ENCODE assay signal across 1 cellular context in the genomic region with DNA sequence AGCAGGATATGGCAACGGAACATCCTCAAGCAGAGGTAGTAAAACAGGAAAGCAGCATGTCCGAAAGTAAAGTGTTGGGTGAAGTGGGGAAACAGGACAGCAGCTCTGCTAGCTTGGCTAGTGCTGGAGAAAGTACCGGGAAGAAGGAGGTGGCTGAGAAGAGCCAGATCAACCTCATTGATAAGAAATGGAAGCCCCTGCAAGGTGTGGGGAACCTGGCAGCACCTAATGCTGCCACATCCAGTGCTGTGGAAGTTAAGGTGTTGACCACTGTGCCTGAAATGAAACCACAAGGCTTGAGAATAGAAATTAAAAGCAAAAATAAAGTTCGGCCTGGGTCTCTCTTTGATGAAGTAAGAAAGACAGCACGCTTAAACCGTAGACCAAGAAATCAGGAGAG.
TF ChIP-seq lines count a peak whose summit lies in the region.

No MANE protein-coding gene starts in this region.

TF ChIP-seq in GM12878, 131 proteins besides CTCF, POLR2A, EP300 and RAD21:
- no peak for TF ChIP-seq NR2F1 (conservative IDR thresholded peaks at IDR 0.05)
- TF ChIP-seq, protein P1, sequence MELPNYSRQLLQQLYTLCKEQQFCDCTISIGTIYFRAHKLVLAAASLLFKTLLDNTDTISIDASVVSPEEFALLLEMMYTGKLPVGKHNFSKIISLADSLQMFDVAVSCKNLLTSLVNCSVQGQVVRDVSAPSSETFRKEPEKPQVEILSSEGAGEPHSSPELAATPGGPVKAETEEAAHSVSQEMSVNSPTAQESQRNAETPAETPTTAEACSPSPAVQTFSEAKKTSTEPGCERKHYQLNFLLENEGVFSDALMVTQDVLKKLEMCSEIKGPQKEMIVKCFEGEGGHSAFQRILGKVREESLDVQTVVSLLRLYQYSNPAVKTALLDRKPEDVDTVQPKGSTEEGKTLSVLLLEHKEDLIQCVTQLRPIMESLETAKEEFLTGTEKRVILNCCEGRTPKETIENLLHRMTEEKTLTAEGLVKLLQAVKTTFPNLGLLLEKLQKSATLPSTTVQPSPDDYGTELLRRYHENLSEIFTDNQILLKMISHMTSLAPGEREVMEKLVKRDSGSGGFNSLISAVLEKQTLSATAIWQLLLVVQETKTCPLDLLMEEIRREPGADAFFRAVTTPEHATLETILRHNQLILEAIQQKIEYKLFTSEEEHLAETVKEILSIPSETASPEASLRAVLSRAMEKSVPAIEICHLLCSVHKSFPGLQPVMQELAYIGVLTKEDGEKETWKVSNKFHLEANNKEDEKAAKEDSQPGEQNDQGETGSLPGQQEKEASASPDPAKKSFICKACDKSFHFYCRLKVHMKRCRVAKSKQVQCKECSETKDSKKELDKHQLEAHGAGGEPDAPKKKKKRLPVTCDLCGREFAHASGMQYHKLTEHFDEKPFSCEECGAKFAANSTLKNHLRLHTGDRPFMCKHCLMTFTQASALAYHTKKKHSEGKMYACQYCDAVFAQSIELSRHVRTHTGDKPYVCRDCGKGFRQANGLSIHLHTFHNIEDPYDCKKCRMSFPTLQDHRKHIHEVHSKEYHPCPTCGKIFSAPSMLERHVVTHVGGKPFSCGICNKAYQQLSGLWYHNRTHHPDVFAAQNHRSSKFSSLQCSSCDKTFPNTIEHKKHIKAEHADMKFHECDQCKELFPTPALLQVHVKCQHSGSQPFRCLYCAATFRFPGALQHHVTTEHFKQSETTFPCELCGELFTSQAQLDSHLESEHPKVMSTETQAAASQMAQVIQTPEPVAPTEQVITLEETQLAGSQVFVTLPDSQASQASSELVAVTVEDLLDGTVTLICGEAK (IDR thresholded peaks at IDR 0.05; ENCODE audit: borderline replicate concordance) = no peak
- no peak for TF ChIP-seq CHD1 (IDR thresholded peaks at IDR 0.05; ENCODE audit: low read depth, low read length)
- no peak for TF ChIP-seq CHD4 (IDR thresholded peaks at IDR 0.05)
- no peak for TF ChIP-seq MEF2A (IDR thresholded peaks at IDR 0.05; ENCODE audit: insufficient read depth, low read depth, low read length)
- TF ChIP-seq MXI1 (IDR thresholded peaks at IDR 0.05; ENCODE audit: low read depth, low read length) = no peak
- TF ChIP-seq, protein P2, sequence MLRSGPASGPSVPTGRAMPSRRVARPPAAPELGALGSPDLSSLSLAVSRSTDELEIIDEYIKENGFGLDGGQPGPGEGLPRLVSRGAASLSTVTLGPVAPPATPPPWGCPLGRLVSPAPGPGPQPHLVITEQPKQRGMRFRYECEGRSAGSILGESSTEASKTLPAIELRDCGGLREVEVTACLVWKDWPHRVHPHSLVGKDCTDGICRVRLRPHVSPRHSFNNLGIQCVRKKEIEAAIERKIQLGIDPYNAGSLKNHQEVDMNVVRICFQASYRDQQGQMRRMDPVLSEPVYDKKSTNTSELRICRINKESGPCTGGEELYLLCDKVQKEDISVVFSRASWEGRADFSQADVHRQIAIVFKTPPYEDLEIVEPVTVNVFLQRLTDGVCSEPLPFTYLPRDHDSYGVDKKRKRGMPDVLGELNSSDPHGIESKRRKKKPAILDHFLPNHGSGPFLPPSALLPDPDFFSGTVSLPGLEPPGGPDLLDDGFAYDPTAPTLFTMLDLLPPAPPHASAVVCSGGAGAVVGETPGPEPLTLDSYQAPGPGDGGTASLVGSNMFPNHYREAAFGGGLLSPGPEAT (IDR thresholded peaks at IDR 0.05; ENCODE audit: low read depth) = no peak
- TF ChIP-seq MTA2 (IDR thresholded peaks at IDR 0.05; ENCODE audit: low read depth) = no peak
- TF ChIP-seq, protein P3, sequence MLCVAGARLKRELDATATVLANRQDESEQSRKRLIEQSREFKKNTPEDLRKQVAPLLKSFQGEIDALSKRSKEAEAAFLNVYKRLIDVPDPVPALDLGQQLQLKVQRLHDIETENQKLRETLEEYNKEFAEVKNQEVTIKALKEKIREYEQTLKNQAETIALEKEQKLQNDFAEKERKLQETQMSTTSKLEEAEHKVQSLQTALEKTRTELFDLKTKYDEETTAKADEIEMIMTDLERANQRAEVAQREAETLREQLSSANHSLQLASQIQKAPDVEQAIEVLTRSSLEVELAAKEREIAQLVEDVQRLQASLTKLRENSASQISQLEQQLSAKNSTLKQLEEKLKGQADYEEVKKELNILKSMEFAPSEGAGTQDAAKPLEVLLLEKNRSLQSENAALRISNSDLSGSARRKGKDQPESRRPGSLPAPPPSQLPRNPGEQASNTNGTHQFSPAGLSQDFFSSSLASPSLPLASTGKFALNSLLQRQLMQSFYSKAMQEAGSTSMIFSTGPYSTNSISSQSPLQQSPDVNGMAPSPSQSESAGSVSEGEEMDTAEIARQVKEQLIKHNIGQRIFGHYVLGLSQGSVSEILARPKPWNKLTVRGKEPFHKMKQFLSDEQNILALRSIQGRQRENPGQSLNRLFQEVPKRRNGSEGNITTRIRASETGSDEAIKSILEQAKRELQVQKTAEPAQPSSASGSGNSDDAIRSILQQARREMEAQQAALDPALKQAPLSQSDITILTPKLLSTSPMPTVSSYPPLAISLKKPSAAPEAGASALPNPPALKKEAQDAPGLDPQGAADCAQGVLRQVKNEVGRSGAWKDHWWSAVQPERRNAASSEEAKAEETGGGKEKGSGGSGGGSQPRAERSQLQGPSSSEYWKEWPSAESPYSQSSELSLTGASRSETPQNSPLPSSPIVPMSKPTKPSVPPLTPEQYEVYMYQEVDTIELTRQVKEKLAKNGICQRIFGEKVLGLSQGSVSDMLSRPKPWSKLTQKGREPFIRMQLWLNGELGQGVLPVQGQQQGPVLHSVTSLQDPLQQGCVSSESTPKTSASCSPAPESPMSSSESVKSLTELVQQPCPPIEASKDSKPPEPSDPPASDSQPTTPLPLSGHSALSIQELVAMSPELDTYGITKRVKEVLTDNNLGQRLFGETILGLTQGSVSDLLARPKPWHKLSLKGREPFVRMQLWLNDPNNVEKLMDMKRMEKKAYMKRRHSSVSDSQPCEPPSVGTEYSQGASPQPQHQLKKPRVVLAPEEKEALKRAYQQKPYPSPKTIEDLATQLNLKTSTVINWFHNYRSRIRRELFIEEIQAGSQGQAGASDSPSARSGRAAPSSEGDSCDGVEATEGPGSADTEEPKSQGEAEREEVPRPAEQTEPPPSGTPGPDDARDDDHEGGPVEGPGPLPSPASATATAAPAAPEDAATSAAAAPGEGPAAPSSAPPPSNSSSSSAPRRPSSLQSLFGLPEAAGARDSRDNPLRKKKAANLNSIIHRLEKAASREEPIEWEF (IDR thresholded peaks at IDR 0.05; ENCODE audit: insufficient replicate concordance, low read depth, low read length) = no peak
- no peak for TF ChIP-seq HDAC2 (IDR thresholded peaks at IDR 0.05)
- no peak for TF ChIP-seq DPF2 (IDR thresholded peaks at IDR 0.05)
- no peak for TF ChIP-seq TARDBP (IDR thresholded peaks at IDR 0.05; ENCODE audit: borderline replicate concordance)
- TF ChIP-seq, protein P4, sequence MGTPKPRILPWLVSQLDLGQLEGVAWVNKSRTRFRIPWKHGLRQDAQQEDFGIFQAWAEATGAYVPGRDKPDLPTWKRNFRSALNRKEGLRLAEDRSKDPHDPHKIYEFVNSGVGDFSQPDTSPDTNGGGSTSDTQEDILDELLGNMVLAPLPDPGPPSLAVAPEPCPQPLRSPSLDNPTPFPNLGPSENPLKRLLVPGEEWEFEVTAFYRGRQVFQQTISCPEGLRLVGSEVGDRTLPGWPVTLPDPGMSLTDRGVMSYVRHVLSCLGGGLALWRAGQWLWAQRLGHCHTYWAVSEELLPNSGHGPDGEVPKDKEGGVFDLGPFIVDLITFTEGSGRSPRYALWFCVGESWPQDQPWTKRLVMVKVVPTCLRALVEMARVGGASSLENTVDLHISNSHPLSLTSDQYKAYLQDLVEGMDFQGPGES (IDR thresholded peaks at IDR 0.05) = no peak
